ENCODE assay signal across 8 cellular contexts in genomic region chr3:129120254-129121004, GRCh38. TPM values are rescaled to one million over a fixed set of nuclear protein-coding genes. Genes with fewer than 3 reads are reported as not detected.
DNase-seq lines count a peak whose midpoint lies in the region; ATAC-seq and TF ChIP-seq lines count a peak whose summit lies in the region.

No MANE protein-coding gene starts in this region.

- peak; percentile 89 for TF ChIP-seq POLR2A in prostate gland (IDR thresholded peaks at IDR 0.05)

- H3K9me3 ChIP-seq in left ventricle myocardium inferior (replicated peaks) (no peaks in the 10 kb centered on the region), prostate gland (no peaks in the 10 kb centered on the region)

- intact Hi-C loops in left ventricle myocardium inferior (cut with micrococcal nuclease) (no loop called here), prostate gland (cut with DNase I) (no loop called here)

- ATAC-seq in GM19438 (IDR thresholded peaks at IDR 0.05; ENCODE audit: low read depth, unreplicated experiment) (peak; percentile 64), HG03571 (IDR thresholded peaks at IDR 0.05; ENCODE audit: unreplicated experiment) (peak; percentile 73)

- H3K27ac ChIP-seq in left ventricle myocardium inferior (replicated peaks): peak overlapping the region; percentile 95
- H3K27ac ChIP-seq in prostate gland: peak overlapping the region; percentile 92 to 94

- H3K4me3 ChIP-seq in left ventricle myocardium inferior (peak overlapping the region; percentile 96), prostate gland (peak overlapping the region; percentile 77 to 97)

- DNase-seq in COLO668 (lab: John Stamatoyannopoulos, UW; ENCODE audit: unreplicated experiment) (peak; percentile 10), SW480 (ENCODE audit: low spot score) (peak; percentile 90), amniotic epithelial cell (ENCODE audit: low read depth) (peak; percentile 94), left ventricle myocardium inferior (peak; percentile 84), prostate gland (ENCODE audit: low spot score) (peak; percentile 87), ureter (ENCODE audit: low spot score) (peak; percentile 95)

- 1% methylated on average over 18 of the region's 18 CpGs for WGBS in prostate gland

- no peaks in the 10 kb centered on the region for H3K27me3 ChIP-seq in left ventricle myocardium inferior (ENCODE audit: low read depth)
- H3K27me3 ChIP-seq in prostate gland (replicated peaks; ENCODE audit: insufficient read depth): no peaks in the 10 kb centered on the region

- peaks cover 4% of the 10 kb centered on the region for H3K36me3 ChIP-seq in left ventricle myocardium inferior
- H3K36me3 ChIP-seq in prostate gland: no peaks in the 10 kb centered on the region

- H3K4me1 ChIP-seq in left ventricle myocardium inferior: peaks cover 47% of the 10 kb centered on the region
- peaks cover 11% of the 10 kb centered on the region for H3K4me1 ChIP-seq in prostate gland (replicated peaks)

- TF ChIP-seq CTCF in left ventricle myocardium inferior (IDR thresholded peaks at IDR 0.05; ENCODE audit: borderline replicate concordance): peak; percentile 53
- TF ChIP-seq CTCF in prostate gland (IDR thresholded peaks at IDR 0.05): peak in 3 of 4 experiments; percentile 7 to 54 (median 38)

RNA-seq across cellular contexts. Expression of gene RAB43, which starts 1.2 kb away (rescaled TPM):
- total RNA-seq in left ventricle myocardium inferior: 3.3 TPM
- 10 to 100 TPM; 35.9 to 52.3 TPM for total RNA-seq in prostate gland
- total RNA-seq in ureter: 27.2 TPM

RNA-seq across cellular contexts. Expression of gene ISY1, which starts 40.4 kb away (rescaled TPM):
- total RNA-seq in left ventricle myocardium inferior: 21.3 TPM
- total RNA-seq in prostate gland: 10 to 100 TPM; 22.3 to 29.1 TPM
- 34.4 TPM for total RNA-seq in ureter

RNA-seq across cellular contexts. Expression of gene GP9, which starts 59.9 kb away (rescaled TPM):
- total RNA-seq in left ventricle myocardium inferior: not detected
- not detected for total RNA-seq in prostate gland
- total RNA-seq in ureter: not detected

Comparison
In these comparisons a context has a peak if more than half of its experiments do, and no peak if none do; other contexts are left out.
1. Peak in every context shown above with its lines: DNase-seq, ATAC-seq, H3K4me3 ChIP-seq and H3K27ac ChIP-seq.
2. DNase-seq: peak in every context shown above with its lines; median percentile 95 in ureter; 94 in amniotic epithelial cell; 90 in SW480; 87 in prostate gland; 84 in left ventricle myocardium inferior; 10 in COLO668.